Comparison of ENCODE assay signal across 8 cellular contexts in genomic region chr1:18462517-18462916, GRCh38. TPM values are rescaled to one million over a fixed set of nuclear protein-coding genes. Genes with fewer than 3 reads are reported as not detected.
"Had no signal": no experiment of that assay in that cellular context is flagged by ENCODE, and none has a peak within 500 bp of the region (broad histone marks: within the 10 kb centered on the region; RNA-seq: fewer than 3 reads in every experiment).

No MANE protein-coding gene starts in this region.

RNA-seq across cellular contexts. Expression of gene KLHDC7A, which starts 18.2 kb away (rescaled TPM):
- total RNA-seq: PC-3, Right ventricle myocardium inferior, Right ventricle myocardium superior, RPMI7951, SJCRH30, SJSA1, SK-MEL-5 had no signal
- polyA plus RNA-seq: SK-N-SH had no signal
